1 cellular context compared by ENCODE assay signal in the genomic region with DNA sequence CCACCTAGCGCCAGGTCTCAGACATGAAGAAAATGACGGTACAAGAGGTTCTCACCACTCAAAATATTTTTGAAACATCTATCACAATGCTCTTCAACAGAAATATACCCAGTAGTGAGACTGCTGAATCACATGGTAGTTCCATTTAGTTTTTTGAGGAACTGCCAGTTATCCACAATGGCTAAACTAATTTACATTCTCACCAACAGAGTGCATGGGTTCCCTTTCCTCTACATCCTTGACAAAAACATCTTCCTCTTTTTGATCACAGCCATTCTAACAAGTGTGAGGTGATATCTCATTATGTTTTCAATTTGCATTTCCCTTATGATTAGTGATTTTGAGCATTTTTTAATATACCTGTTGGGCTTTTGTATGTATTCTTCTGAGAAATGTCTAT.
TF ChIP-seq lines count a peak whose summit lies in the region.

No MANE protein-coding gene starts in this region.

TF ChIP-seq in HepG2, 621 proteins besides CTCF, POLR2A, EP300 and RAD21:
- no peak for TF ChIP-seq CENPT (CRISPR knock-in tag; IDR thresholded peaks at IDR 0.05; ENCODE audit: low read depth)
- TF ChIP-seq HNF4A (CRISPR knock-in tag; IDR thresholded peaks at IDR 0.05): no peak
- TF ChIP-seq ZSCAN21 (CRISPR knock-in tag; IDR thresholded peaks at IDR 0.05; ENCODE audit: borderline replicate concordance): no peak
- TF ChIP-seq, protein P1, sequence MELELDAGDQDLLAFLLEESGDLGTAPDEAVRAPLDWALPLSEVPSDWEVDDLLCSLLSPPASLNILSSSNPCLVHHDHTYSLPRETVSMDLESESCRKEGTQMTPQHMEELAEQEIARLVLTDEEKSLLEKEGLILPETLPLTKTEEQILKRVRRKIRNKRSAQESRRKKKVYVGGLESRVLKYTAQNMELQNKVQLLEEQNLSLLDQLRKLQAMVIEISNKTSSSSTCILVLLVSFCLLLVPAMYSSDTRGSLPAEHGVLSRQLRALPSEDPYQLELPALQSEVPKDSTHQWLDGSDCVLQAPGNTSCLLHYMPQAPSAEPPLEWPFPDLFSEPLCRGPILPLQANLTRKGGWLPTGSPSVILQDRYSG (CRISPR knock-in tag; IDR thresholded peaks at IDR 0.05): no peak
- no peak for TF ChIP-seq GATAD2A (CRISPR knock-in tag; IDR thresholded peaks at IDR 0.05)
- no peak for TF ChIP-seq SYNCRIP (IDR thresholded peaks at IDR 0.05; ENCODE audit: insufficient read depth, low read depth, low read length)
- TF ChIP-seq, protein P2, sequence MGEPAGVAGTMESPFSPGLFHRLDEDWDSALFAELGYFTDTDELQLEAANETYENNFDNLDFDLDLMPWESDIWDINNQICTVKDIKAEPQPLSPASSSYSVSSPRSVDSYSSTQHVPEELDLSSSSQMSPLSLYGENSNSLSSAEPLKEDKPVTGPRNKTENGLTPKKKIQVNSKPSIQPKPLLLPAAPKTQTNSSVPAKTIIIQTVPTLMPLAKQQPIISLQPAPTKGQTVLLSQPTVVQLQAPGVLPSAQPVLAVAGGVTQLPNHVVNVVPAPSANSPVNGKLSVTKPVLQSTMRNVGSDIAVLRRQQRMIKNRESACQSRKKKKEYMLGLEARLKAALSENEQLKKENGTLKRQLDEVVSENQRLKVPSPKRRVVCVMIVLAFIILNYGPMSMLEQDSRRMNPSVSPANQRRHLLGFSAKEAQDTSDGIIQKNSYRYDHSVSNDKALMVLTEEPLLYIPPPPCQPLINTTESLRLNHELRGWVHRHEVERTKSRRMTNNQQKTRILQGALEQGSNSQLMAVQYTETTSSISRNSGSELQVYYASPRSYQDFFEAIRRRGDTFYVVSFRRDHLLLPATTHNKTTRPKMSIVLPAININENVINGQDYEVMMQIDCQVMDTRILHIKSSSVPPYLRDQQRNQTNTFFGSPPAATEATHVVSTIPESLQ (CRISPR knock-in tag; conservative IDR thresholded peaks at IDR 0.05): no peak
- TF ChIP-seq, protein P3, sequence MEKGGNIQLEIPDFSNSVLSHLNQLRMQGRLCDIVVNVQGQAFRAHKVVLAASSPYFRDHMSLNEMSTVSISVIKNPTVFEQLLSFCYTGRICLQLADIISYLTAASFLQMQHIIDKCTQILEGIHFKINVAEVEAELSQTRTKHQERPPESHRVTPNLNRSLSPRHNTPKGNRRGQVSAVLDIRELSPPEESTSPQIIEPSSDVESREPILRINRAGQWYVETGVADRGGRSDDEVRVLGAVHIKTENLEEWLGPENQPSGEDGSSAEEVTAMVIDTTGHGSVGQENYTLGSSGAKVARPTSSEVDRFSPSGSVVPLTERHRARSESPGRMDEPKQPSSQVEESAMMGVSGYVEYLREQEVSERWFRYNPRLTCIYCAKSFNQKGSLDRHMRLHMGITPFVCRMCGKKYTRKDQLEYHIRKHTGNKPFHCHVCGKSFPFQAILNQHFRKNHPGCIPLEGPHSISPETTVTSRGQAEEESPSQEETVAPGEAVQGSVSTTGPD (CRISPR knock-in tag; IDR thresholded peaks at IDR 0.05): no peak
- no peak for TF ChIP-seq SMARCE1 (IDR thresholded peaks at IDR 0.05; ENCODE audit: borderline replicate concordance)
- TF ChIP-seq SP140L (CRISPR knock-in tag; IDR thresholded peaks at IDR 0.05; ENCODE audit: borderline replicate concordance): no peak
- no peak for TF ChIP-seq POGZ (CRISPR knock-in tag; IDR thresholded peaks at IDR 0.05)
- TF ChIP-seq TCF7 (IDR thresholded peaks at IDR 0.05; ENCODE audit: low read depth): no peak
- TF ChIP-seq ZNF678 (CRISPR knock-in tag; IDR thresholded peaks at IDR 0.05): no peak
- no peak for TF ChIP-seq ZNF605 (CRISPR knock-in tag; IDR thresholded peaks at IDR 0.05)
- no peak for TF ChIP-seq MED8 (CRISPR knock-in tag; IDR thresholded peaks at IDR 0.05; ENCODE audit: insufficient replicate concordance)
- TF ChIP-seq ZBTB21 (CRISPR knock-in tag; IDR thresholded peaks at IDR 0.05): no peak
- no peak for TF ChIP-seq SMYD3 (CRISPR knock-in tag; IDR thresholded peaks at IDR 0.05)
- TF ChIP-seq, protein P4, sequence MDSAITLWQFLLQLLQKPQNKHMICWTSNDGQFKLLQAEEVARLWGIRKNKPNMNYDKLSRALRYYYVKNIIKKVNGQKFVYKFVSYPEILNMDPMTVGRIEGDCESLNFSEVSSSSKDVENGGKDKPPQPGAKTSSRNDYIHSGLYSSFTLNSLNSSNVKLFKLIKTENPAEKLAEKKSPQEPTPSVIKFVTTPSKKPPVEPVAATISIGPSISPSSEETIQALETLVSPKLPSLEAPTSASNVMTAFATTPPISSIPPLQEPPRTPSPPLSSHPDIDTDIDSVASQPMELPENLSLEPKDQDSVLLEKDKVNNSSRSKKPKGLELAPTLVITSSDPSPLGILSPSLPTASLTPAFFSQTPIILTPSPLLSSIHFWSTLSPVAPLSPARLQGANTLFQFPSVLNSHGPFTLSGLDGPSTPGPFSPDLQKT (CRISPR knock-in tag; IDR thresholded peaks at IDR 0.05; ENCODE audit: borderline replicate concordance): no peak
- no peak for TF ChIP-seq KLF13 (CRISPR knock-in tag; IDR thresholded peaks at IDR 0.05)
